In the genomic region with DNA sequence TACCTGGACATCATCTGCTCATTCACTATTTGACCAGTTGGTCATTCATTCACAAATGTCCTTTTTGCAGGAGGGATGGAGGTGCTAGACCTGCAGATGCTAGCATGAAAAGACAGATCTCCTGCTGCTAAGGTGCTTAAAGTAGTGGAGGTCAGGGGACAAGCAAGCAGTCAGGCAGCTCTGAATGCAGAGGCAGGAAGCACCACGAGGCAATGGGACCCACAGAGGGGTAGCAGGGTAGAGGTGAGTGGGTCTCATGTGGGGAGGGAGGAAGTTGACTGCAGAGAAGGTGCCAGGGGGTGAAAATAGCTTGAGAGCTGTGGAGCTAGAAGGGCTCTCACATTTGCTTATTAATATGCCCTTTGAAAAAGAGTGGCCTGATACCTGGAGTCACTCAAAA, we compare ENCODE assay signal across 28 cellular contexts. TPM values are rescaled to one million over a fixed set of nuclear protein-coding genes. Genes with fewer than 3 reads are reported as not detected.
"Had no signal": no experiment of that assay in that cellular context is flagged by ENCODE, and none has a peak within 500 bp of the region (broad histone marks: within the 10 kb centered on the region; RNA-seq: fewer than 3 reads in every experiment).

No MANE protein-coding gene starts in this region.

- ATAC-seq: activated CD4-positive, CD25-positive, alpha-beta regulatory T cell treated with anti-CD3 and anti-CD28 coated beads, Interleukin-2, amount 50 U/mL, for 24 hours; body of pancreas; heart left ventricle; left lobe of liver; lower lobe of right lung; naive thymus-derived CD8-positive, alpha-beta T cell; T-helper 17 cell had no signal

- DNase-seq: activated CD4-positive, alpha-beta T cell treated with anti-CD3 and anti-CD28 coated beads, Interleukin-2, amount 50 U/mL, for 1 hour; activated CD8-positive, alpha-beta memory T cell treated with anti-CD3 and anti-CD28 coated beads for 24 hours; activated effector memory CD4-positive, alpha-beta T cell treated with Interleukin-2 at 50 U/mL for 16 hours; activated naive CD4-positive, alpha-beta T cell treated with anti-CD3 and anti-CD28 coated beads, Interleukin-2, amount 10 ng/mL, durations not matched to agents 7 days and 5 days; activated T-cell treated with anti-CD3 and anti-CD28 coated beads, Interleukin-2, amount 50 U/mL, for 48 hours; anterior cingulate cortex; body of pancreas; heart left ventricle; lower lobe of right lung; naive thymus-derived CD8-positive, alpha-beta T cell; stimulated activated CD4-positive, alpha-beta T cell treated with anti-CD3 and anti-CD28 coated beads, Interleukin-2, amount 100 ng/mL, for 48 hours; stimulated activated CD8-positive, alpha-beta memory T cell treated with anti-CD3 and anti-CD28 coated beads, Interleukin-4, amount 100 ng/mL, for 48 hours; stimulated activated naive B cell treated with anti-CD40 and anti-IgM and Interleukin-4, amounts not matched to agents 10 μg/mL and 1 μg/mL and 100 μg/mL, for 72 hours; T-helper 17 cell; transverse colon had no signal

- H3K27me3 Mint-ChIP-seq: activated naive CD4-positive, alpha-beta T cell treated with anti-CD3 and anti-CD28 coated beads, Interleukin-2, amount 10 ng/mL, durations not matched to agents 7 days and 5 days; naive thymus-derived CD8-positive, alpha-beta T cell; stimulated activated naive B cell treated with anti-CD40 and anti-IgM and Interleukin-4, amounts not matched to agents 10 μg/mL and 1 μg/mL and 100 μg/mL, for 72 hours; T-helper 17 cell had no signal

- H3K4me1 Mint-ChIP-seq: mesothelial cell of epicardium had no signal

- H3K9me3 Mint-ChIP-seq: activated naive CD4-positive, alpha-beta T cell treated with anti-CD3 and anti-CD28 coated beads, Interleukin-2, amount 10 ng/mL, durations not matched to agents 7 days and 5 days; mesothelial cell of epicardium; naive thymus-derived CD8-positive, alpha-beta T cell; stimulated activated naive B cell treated with anti-CD40 and anti-IgM and Interleukin-4, amounts not matched to agents 10 μg/mL and 1 μg/mL and 100 μg/mL, for 72 hours had no signal

- H3K27ac Mint-ChIP-seq: activated naive CD4-positive, alpha-beta T cell treated with anti-CD3 and anti-CD28 coated beads, Interleukin-2, amount 10 ng/mL, durations not matched to agents 7 days and 5 days; mesothelial cell of epicardium; stimulated activated naive B cell treated with anti-CD40 and anti-IgM and Interleukin-4, amounts not matched to agents 10 μg/mL and 1 μg/mL and 100 μg/mL, for 72 hours; T-helper 17 cell had no signal

- H3K4me3 Mint-ChIP-seq: activated naive CD4-positive, alpha-beta T cell treated with anti-CD3 and anti-CD28 coated beads, Interleukin-2, amount 10 ng/mL, durations not matched to agents 7 days and 5 days; mesothelial cell of epicardium; naive thymus-derived CD8-positive, alpha-beta T cell; stimulated activated naive B cell treated with anti-CD40 and anti-IgM and Interleukin-4, amounts not matched to agents 10 μg/mL and 1 μg/mL and 100 μg/mL, for 72 hours; T-helper 17 cell had no signal

RNA-seq across cellular contexts. Expression of a gene that starts 46.9 kb away (rescaled TPM):
- total RNA-seq: body of pancreas; cardiac muscle cell; chondrocyte; epithelial cell of proximal tubule; fibroblast of villous mesenchyme; heart left ventricle; kidney epithelial cell; left lobe of liver; lower lobe of right lung; mesothelial cell of epicardium; naive thymus-derived CD8-positive, alpha-beta T cell; osteoblast; posterior vena cava; renal cortical epithelial cell; T-helper 17 cell; temporal lobe; transverse colon; vagina had no signal
- polyA plus RNA-seq: heart left ventricle; naive thymus-derived CD8-positive, alpha-beta T cell had no signal
